ENCODE assay signal across 1 cellular context in genomic region chr5:173789031-173789920, GRCh38.
TF ChIP-seq lines count a peak whose summit lies in the region.

No MANE protein-coding gene starts in this region.

TF ChIP-seq in HepG2, 621 proteins besides CTCF, POLR2A, EP300 and RAD21 (continued from another document and continues in another):
- peak; percentile 59; the same call in 1 of the 2 replicates for TF ChIP-seq IKZF5 (CRISPR knock-in tag; IDR thresholded peaks at IDR 0.05)
- TF ChIP-seq PHF8 (CRISPR knock-in tag; IDR thresholded peaks at IDR 0.05): no peak
- TF ChIP-seq BORCS8-MEF2B (CRISPR knock-in tag; IDR thresholded peaks at IDR 0.05): no peak
- TF ChIP-seq ISL2 (CRISPR knock-in tag; IDR thresholded peaks at IDR 0.05): peak; percentile 49; the same call in 1 of the 2 replicates
- TF ChIP-seq FOXP4 (CRISPR knock-in tag; IDR thresholded peaks at IDR 0.05): peak; percentile 54
- 0 out of 2 replicates have a peak, but pooled peaks have one; percentile 23 for TF ChIP-seq ZKSCAN8 (CRISPR knock-in tag; IDR thresholded peaks at IDR 0.05; ENCODE audit: borderline replicate concordance)
- TF ChIP-seq MXI1 (IDR thresholded peaks at IDR 0.05; ENCODE audit: borderline replicate concordance, low read depth, low read length): peak; percentile 84
- TF ChIP-seq ETV5 (CRISPR knock-in tag; IDR thresholded peaks at IDR 0.05; ENCODE audit: borderline replicate concordance): peak; percentile 60; the same call in 1 of the 2 replicates
- TF ChIP-seq ZNF354B (CRISPR knock-in tag; IDR thresholded peaks at IDR 0.05): no peak
- TF ChIP-seq ZNF577 (CRISPR knock-in tag; IDR thresholded peaks at IDR 0.05; ENCODE audit: borderline replicate concordance, low read depth): no peak
- TF ChIP-seq FOXC1 (CRISPR knock-in tag; IDR thresholded peaks at IDR 0.05; ENCODE audit: borderline replicate concordance): no peak
- no peak for TF ChIP-seq ZFP82 (CRISPR knock-in tag; IDR thresholded peaks at IDR 0.05; ENCODE audit: borderline replicate concordance)
- peak; percentile 66; the same call in 1 of the 2 replicates for TF ChIP-seq ZNF335 (CRISPR knock-in tag; IDR thresholded peaks at IDR 0.05)
- no peak for TF ChIP-seq ZNF121 (CRISPR knock-in tag; IDR thresholded peaks at IDR 0.05)
- TF ChIP-seq KDM5A (IDR thresholded peaks at IDR 0.05; ENCODE audit: borderline replicate concordance, low read length): no peak
- TF ChIP-seq ZBTB42 (CRISPR knock-in tag; IDR thresholded peaks at IDR 0.05): no peak
- peak; percentile 64; the same call in 1 of the 2 replicates for TF ChIP-seq MAFF (IDR thresholded peaks at IDR 0.05; ENCODE audit: low read depth, low read length)
- 0 out of 4 replicates have a peak, but pooled peaks of 1 of the 2 experiments have one; percentile 36 for TF ChIP-seq KLF16 (CRISPR knock-in tag; IDR thresholded peaks at IDR 0.05)
- peak; percentile 83 for TF ChIP-seq PAXIP1 (CRISPR knock-in tag; conservative IDR thresholded peaks at IDR 0.05)
- TF ChIP-seq ZNF337 (CRISPR knock-in tag; IDR thresholded peaks at IDR 0.05; ENCODE audit: borderline replicate concordance, low read depth): no peak
- TF ChIP-seq KDM1A (CRISPR knock-in tag; IDR thresholded peaks at IDR 0.05): peak; percentile 45; the same call in 1 of the 2 replicates
- TF ChIP-seq NCOA5 (CRISPR knock-in tag; IDR thresholded peaks at IDR 0.05): no peak
- TF ChIP-seq SSRP1 (CRISPR knock-in tag; IDR thresholded peaks at IDR 0.05): peak; percentile 48; the same call in 1 of the 2 replicates
- TF ChIP-seq SAP130 (CRISPR knock-in tag; IDR thresholded peaks at IDR 0.05; ENCODE audit: low read depth): peak; percentile 77
- TF ChIP-seq GTF2F1 (IDR thresholded peaks at IDR 0.05; ENCODE audit: low read length): no peak
- peak; percentile 99 for TF ChIP-seq HIC2 (CRISPR knock-in tag; IDR thresholded peaks at IDR 0.05; ENCODE audit: low read depth)
- peak; percentile 46; the same call in 1 of the 2 replicates for TF ChIP-seq CHD4 (IDR thresholded peaks at IDR 0.05; ENCODE audit: borderline replicate concordance, low read length)
- peak; percentile 48; the same call in 1 of the 2 replicates for TF ChIP-seq UBTF (CRISPR knock-in tag; IDR thresholded peaks at IDR 0.05)
- peak; percentile 78 for TF ChIP-seq PRDM10 (CRISPR knock-in tag; IDR thresholded peaks at IDR 0.05; ENCODE audit: low read depth)
- no peak for TF ChIP-seq ARNT (IDR thresholded peaks at IDR 0.05)
- TF ChIP-seq FOXP1 (IDR thresholded peaks at IDR 0.05): no peak
- peak; percentile 18; the same call in 1 of the 2 replicates for TF ChIP-seq FOXP1 (CRISPR knock-in tag; IDR thresholded peaks at IDR 0.05)
- no peak for TF ChIP-seq ZNF557 (CRISPR knock-in tag; IDR thresholded peaks at IDR 0.05)
- TF ChIP-seq ATF2 (CRISPR knock-in tag; IDR thresholded peaks at IDR 0.05): peak; percentile 41; the same call in 1 of the 2 replicates
- peak; percentile 69; the same call in 1 of the 2 replicates for TF ChIP-seq ZBTB33 (CRISPR knock-in tag; IDR thresholded peaks at IDR 0.05)
- no peak for TF ChIP-seq DZIP1 (CRISPR knock-in tag; IDR thresholded peaks at IDR 0.05)
- TF ChIP-seq MBNL3 (CRISPR knock-in tag; conservative IDR thresholded peaks at IDR 0.05): no peak
